In genomic region chr3:153331676-153332075, GRCh38 we compare ENCODE assay signal across 20 cellular contexts.
"Had no signal": no experiment of that assay in that cellular context is flagged by ENCODE, and none has a peak within 500 bp of the region (broad histone marks: within the 10 kb centered on the region; RNA-seq: fewer than 3 reads in every experiment).

No MANE protein-coding gene starts in this region.

- H3K9me3 Mint-ChIP-seq: dendritic cell treated with granulocyte-macrophage colony-stimulating factor and Interleukin-4, amounts not matched to agents 40 ng/mL and 50 ng/mL, for 4 days; effector memory CD8-positive, alpha-beta T cell; endodermal cell; naive thymus-derived CD4-positive, alpha-beta T cell had no signal

- H3K9me3 ChIP-seq: colonic mucosa, esophagus muscularis mucosa, gastrocnemius medialis, heart right ventricle, left lung, lower lobe of right lung had no signal

- H3K27ac Mint-ChIP-seq: dendritic cell treated with granulocyte-macrophage colony-stimulating factor and Interleukin-4, amounts not matched to agents 40 ng/mL and 50 ng/mL, for 4 days; effector memory CD8-positive, alpha-beta T cell; endodermal cell; naive thymus-derived CD4-positive, alpha-beta T cell had no signal

- DNase-seq: colonic mucosa; cortex of kidney; effector CD8-positive, alpha-beta T cell; effector memory CD8-positive, alpha-beta T cell; endodermal cell; gastrocnemius medialis; glutamatergic neuron; head of caudate nucleus; heart right ventricle; hippocampal formation; left cardiac atrium; left lung; left ventricle myocardium superior; lower lobe of right lung; mesenchymal stem cell; midbrain; naive thymus-derived CD4-positive, alpha-beta T cell had no signal

- H3K36me3 ChIP-seq: colonic mucosa, esophagus muscularis mucosa, gastrocnemius medialis, heart right ventricle, left lung, lower lobe of right lung had no signal

- H3K36me3 Mint-ChIP-seq: naive thymus-derived CD4-positive, alpha-beta T cell had no signal

- H3K4me3 Mint-ChIP-seq: dendritic cell treated with granulocyte-macrophage colony-stimulating factor and Interleukin-4, amounts not matched to agents 40 ng/mL and 50 ng/mL, for 4 days; effector memory CD8-positive, alpha-beta T cell; endodermal cell; naive thymus-derived CD4-positive, alpha-beta T cell had no signal

- H3K27me3 Mint-ChIP-seq: dendritic cell treated with granulocyte-macrophage colony-stimulating factor and Interleukin-4, amounts not matched to agents 40 ng/mL and 50 ng/mL, for 4 days had no signal

- H3K4me1 ChIP-seq: colonic mucosa, esophagus muscularis mucosa, foreskin keratinocyte, gastrocnemius medialis, heart right ventricle, left lung, lower lobe of right lung had no signal

- H3K4me1 Mint-ChIP-seq: endodermal cell had no signal

- ATAC-seq: effector memory CD8-positive, alpha-beta T cell; foreskin keratinocyte; gastrocnemius medialis; heart right ventricle; left cardiac atrium; left lung; left ventricle myocardium superior; lower lobe of right lung; naive thymus-derived CD4-positive, alpha-beta T cell had no signal

- H3K27me3 ChIP-seq: colonic mucosa, esophagus muscularis mucosa, foreskin keratinocyte, gastrocnemius medialis, heart right ventricle, left lung had no signal

- H3K27ac ChIP-seq: colonic mucosa, esophagus muscularis mucosa, foreskin keratinocyte, gastrocnemius medialis, heart right ventricle, left lung, lower lobe of right lung had no signal

- H3K4me3 ChIP-seq: colonic mucosa, esophagus muscularis mucosa, gastrocnemius medialis, heart right ventricle, left lung, lower lobe of right lung had no signal
